15 cellular contexts compared by ENCODE assay signal in the genomic region with DNA sequence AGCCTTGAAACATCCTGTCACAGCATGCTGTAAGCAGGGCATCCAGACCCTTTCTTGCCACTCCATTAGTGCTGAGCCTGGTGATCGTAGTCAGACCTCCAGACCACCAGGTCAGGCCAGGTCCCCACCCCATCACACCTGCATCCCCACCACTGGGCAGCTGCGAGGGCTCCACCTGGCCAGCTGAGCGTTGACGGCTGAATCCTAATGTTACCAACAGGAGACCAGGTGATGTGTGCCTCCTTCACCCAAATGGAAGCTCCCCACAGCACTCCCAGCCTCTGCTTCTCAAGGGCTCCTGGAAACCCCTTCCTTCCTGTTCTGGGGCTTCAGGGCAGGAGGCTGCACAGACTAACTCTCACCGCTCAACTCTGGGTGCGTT.
"Had no signal": no experiment of that assay in that cellular context is flagged by ENCODE, and none has a peak within 500 bp of the region (broad histone marks: within the 10 kb centered on the region; RNA-seq: fewer than 3 reads in every experiment).

No MANE protein-coding gene starts in this region.

- H3K27me3 ChIP-seq: cardiac muscle cell had no signal

- H3K4me1 Mint-ChIP-seq: memory B cell had no signal

- H3K4me3 Mint-ChIP-seq: activated naive CD8-positive, alpha-beta T cell; activated T-cell treated with anti-CD3 and anti-CD28 coated beads, Interleukin-2, amount 50 U/mL, for 24 hours; dendritic cell treated with granulocyte-macrophage colony-stimulating factor and Interleukin-4, amounts not matched to agents 40 ng/mL and 50 ng/mL, for 4 days; memory B cell; neural crest cell had no signal

- H3K36me3 Mint-ChIP-seq: memory B cell had no signal

- H3K27ac Mint-ChIP-seq: activated naive CD8-positive, alpha-beta T cell; activated T-cell treated with anti-CD3 and anti-CD28 coated beads, Interleukin-2, amount 50 U/mL, for 24 hours; dendritic cell treated with granulocyte-macrophage colony-stimulating factor and Interleukin-4, amounts not matched to agents 40 ng/mL and 50 ng/mL, for 4 days; memory B cell had no signal

- H3K36me3 ChIP-seq: cardiac muscle cell, gastroesophageal sphincter had no signal

- DNase-seq: activated CD4-positive, alpha-beta T cell treated with anti-CD3 and anti-CD28 coated beads, Interleukin-2, amount 50 U/mL, for 1 hour; activated CD4-positive, CD25-positive, alpha-beta regulatory T cell; activated effector memory CD4-positive, alpha-beta T cell treated with Interleukin-2 at 50 U/mL for 16 hours; activated T-cell treated with anti-CD3 and anti-CD28 coated beads, Interleukin-2, amount 50 U/mL, for 24 hours; hypothalamus; SIG-M5; stimulated activated CD4-positive, alpha-beta T cell treated with anti-CD3 and anti-CD28 coated beads, Interleukin-1b, Interleukin-23, amount 100 ng/mL, for 48 hours; stimulated activated naive CD4-positive, alpha-beta T cell; substantia nigra had no signal

- H3K9me3 Mint-ChIP-seq: dendritic cell treated with granulocyte-macrophage colony-stimulating factor and Interleukin-4, amounts not matched to agents 40 ng/mL and 50 ng/mL, for 4 days; neural crest cell had no signal

- H3K27me3 Mint-ChIP-seq: activated naive CD8-positive, alpha-beta T cell; activated T-cell treated with anti-CD3 and anti-CD28 coated beads, Interleukin-2, amount 50 U/mL, for 24 hours; dendritic cell treated with granulocyte-macrophage colony-stimulating factor and Interleukin-4, amounts not matched to agents 40 ng/mL and 50 ng/mL, for 4 days had no signal

- H3K27ac ChIP-seq: cardiac muscle cell had no signal

- H3K4me3 ChIP-seq: cardiac muscle cell, gastroesophageal sphincter had no signal
